ENCODE assay signal across 1 cellular context in the genomic region with DNA sequence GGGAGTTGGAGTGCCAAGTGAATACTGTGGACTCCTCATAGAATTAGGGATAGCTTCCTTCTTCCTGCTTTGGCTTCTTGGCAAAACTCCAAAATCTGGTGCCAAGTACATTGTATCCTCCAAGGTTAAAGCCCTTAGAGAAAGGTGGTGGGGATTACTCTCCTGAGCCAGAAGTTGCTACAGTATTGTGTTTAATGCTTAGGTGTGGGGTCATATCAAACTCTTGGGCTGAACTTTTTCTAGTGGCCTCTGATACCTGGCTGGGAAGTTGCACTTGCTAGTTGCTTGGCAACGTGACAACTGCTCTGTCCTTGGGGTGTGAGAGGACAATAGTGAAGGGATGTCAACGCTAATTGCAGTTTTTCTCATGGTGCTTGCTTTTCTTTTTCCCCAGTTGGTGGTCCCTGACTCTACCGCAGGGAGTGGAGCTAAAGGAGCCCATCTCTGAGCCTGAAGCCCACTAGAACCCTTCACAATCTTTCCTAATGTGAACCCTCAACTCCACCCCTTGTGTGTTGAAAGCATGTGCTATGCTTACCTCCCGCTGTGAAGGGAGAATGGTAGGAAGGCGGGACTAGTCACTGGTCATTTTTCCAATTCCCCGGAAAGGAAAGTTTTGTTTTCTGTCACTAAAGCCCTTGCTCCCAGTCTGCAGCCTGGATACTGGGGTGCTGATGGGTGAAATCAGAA.
TF ChIP-seq lines count a peak whose summit lies in the region.

No MANE protein-coding gene starts in this region.

TF ChIP-seq in SK-N-SH treated with all-trans-retinoic acid at 6 μM for 48 hours, 23 proteins besides CTCF, POLR2A, EP300 and RAD21 (continued from another document):
- no peak for TF ChIP-seq PATZ1 (CRISPR knock-in tag; IDR thresholded peaks at IDR 0.05; ENCODE audit: borderline replicate concordance)
- no peak for TF ChIP-seq ZFP30 (CRISPR knock-in tag; IDR thresholded peaks at IDR 0.05)
- no peak for TF ChIP-seq GLIS3 (CRISPR knock-in tag; IDR thresholded peaks at IDR 0.05)
- no peak for TF ChIP-seq ZNF8 (CRISPR knock-in tag; IDR thresholded peaks at IDR 0.05)
- no peak for TF ChIP-seq OSR1 (CRISPR knock-in tag; IDR thresholded peaks at IDR 0.05)
- no peak for TF ChIP-seq ZFP3 (CRISPR knock-in tag; IDR thresholded peaks at IDR 0.05)
- no peak for TF ChIP-seq SNAI2 (CRISPR knock-in tag; IDR thresholded peaks at IDR 0.05)
- TF ChIP-seq CREB5 (CRISPR knock-in tag; IDR thresholded peaks at IDR 0.05; ENCODE audit: low read depth), result no peak
- no peak for TF ChIP-seq ZC3H10 (CRISPR knock-in tag; IDR thresholded peaks at IDR 0.05)
